ENCODE assay signal across 8 cellular contexts in the genomic region with DNA sequence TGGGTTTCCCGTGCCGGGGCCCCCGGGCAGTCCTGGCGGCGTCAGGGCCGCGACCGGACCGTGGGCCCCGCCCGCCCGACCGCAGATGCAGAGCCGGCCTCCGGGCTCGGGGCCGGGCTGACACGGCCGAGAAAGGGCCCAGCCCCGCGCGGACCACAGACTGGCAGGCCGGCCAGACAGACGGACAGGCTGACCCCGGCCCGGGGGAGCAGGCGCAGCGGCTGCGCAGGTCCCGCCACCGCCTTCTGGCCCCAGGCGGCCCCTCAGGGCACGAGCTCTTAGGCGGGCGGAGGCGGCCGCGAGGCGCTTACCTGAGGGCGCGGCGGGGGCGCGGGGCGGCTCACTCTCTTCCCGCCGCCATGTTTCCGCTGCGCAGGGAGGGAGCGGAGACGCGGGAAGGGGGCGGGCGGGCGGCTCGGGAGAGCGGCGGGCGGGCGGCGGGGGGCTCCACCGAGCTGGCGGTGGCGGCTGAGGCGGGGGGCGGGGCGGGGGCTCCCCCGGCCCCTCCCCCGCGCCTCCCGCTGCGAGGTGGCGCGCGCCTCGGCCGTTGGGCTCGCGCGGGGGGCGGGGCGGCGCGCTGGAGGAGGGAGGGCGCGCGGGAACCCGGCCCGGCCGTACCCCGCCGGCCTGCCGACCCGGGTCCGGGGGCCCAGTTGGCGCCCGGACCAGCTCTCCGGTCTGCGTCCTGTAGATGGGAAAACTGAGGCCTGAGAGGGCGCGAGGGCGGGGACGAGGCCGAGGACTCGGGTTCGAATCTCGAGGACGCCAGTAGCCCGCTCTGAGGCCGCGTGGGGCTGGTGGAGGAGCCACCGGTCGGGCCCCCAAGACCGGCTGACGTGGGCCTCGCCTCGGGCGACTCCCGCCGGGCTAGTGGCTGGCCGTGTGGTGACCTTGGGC. TPM values are rescaled to one million over a fixed set of nuclear protein-coding genes. Genes with fewer than 3 reads are reported as not detected.
A peak's percentile ranks its signal among the peaks of the same experiment; 100 is the strongest.
DNase-seq lines count a peak whose midpoint lies in the region; ATAC-seq lines count a peak whose summit lies in the region.

SCMH1 (minus strand) TSS at position 559 of the 897 bp plus-strand sequence. CDS start 56,173 bp downstream, outside the sequence.

- H3K27me3 Mint-ChIP-seq in stimulated activated naive B cell treated with anti-CD40 and anti-IgM and Interleukin-4, amounts not matched to agents 10 μg/mL and 1 μg/mL and 100 μg/mL, for 72 hours: peaks cover 0 to 3% of the 10 kb centered on the region in 2 donors

- H3K27ac Mint-ChIP-seq in stimulated activated naive B cell treated with anti-CD40 and anti-IgM and Interleukin-4, amounts not matched to agents 10 μg/mL and 1 μg/mL and 100 μg/mL, for 72 hours: peak within 1 kb of the TSS; percentile 95

- DNase-seq in 8988T: peak; percentile 52
- DNase-seq in NCI-H526 treated with DMSO at 0.1 percent for 48 hours (lab: John Stamatoyannopoulos, UW): peak; percentile 29
- DNase-seq in activated T-cell treated with anti-CD3 and anti-CD28 coated beads for 1 hour (ENCODE audit: low read depth): peak; percentile 48
- peak; percentile 51 for DNase-seq in myocyte (ENCODE audit: low read depth)
- peak; percentile 40 for DNase-seq in stimulated activated naive B cell treated with anti-CD40 and anti-IgM and Interleukin-4, amounts not matched to agents 10 μg/mL and 1 μg/mL and 100 μg/mL, for 72 hours

- peaks cover 0 to 4% of the 10 kb centered on the region in 2 donors for H3K36me3 Mint-ChIP-seq in stimulated activated naive B cell treated with anti-CD40 and anti-IgM and Interleukin-4, amounts not matched to agents 10 μg/mL and 1 μg/mL and 100 μg/mL, for 72 hours

- ATAC-seq in GM18511 (IDR thresholded peaks at IDR 0.05; ENCODE audit: unreplicated experiment) (peak; percentile 47), HG03095 (IDR thresholded peaks at IDR 0.05; ENCODE audit: unreplicated experiment) (peak; percentile 36), esophagus mucosa (peak; percentile 42)
- peak; percentile 62 to 66 for ATAC-seq in stimulated activated naive B cell treated with anti-CD40 and anti-IgM and Interleukin-4, amounts not matched to agents 10 μg/mL and 1 μg/mL and 100 μg/mL, for 72 hours (replicated peaks)

- H3K4me3 Mint-ChIP-seq in stimulated activated naive B cell treated with anti-CD40 and anti-IgM and Interleukin-4, amounts not matched to agents 10 μg/mL and 1 μg/mL and 100 μg/mL, for 72 hours: peak within 1 kb of the TSS; percentile 85 to 91

- peaks cover 11 to 13% of the 10 kb centered on the region in 2 donors for H3K4me1 Mint-ChIP-seq in stimulated activated naive B cell treated with anti-CD40 and anti-IgM and Interleukin-4, amounts not matched to agents 10 μg/mL and 1 μg/mL and 100 μg/mL, for 72 hours

- no peaks in the 10 kb centered on the region for H3K9me3 Mint-ChIP-seq in stimulated activated naive B cell treated with anti-CD40 and anti-IgM and Interleukin-4, amounts not matched to agents 10 μg/mL and 1 μg/mL and 100 μg/mL, for 72 hours

RNA-seq across cellular contexts. Expression of gene SCMH1, which starts in this region (rescaled TPM):
- total RNA-seq in esophagus mucosa (13.0 TPM), myocyte (23.2 and 34.8 TPM in 2 replicates)
- 29.2 TPM for polyA plus RNA-seq in myocyte (2012)

Comparison
In these comparisons a context has a peak if more than half of its experiments do, and no peak if none do; other contexts are left out.
1. Peak in every context shown above with its lines: DNase-seq and ATAC-seq.